In the genomic region with DNA sequence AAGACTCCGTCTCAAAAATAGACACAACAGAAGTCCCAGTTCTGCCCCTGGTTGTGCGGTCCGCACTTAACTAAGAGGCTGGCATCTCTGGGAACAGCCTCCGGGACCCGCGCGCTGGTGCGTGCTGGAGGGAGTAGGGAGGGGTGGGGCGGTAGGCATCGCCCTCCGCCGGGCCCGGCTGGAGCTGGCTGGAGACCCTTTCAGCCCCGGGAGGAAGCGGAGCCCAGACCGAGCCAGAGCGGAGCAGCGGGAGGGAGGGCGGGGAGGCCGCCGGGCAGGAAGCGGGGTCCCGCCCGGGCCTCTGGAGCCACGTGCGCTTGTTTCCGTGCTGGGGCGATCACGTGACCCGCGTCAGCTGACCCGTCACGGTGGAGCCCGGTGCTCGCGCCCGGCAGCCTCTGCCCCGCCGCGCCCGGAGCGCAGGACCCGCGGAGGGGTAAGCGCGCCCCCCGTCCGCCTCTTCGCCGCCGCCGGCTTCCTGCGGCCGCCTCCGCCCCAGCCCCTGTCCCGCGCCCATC, we compare ENCODE assay signal across 8 cellular contexts. TPM values are rescaled to one million over a fixed set of nuclear protein-coding genes. Genes with fewer than 3 reads are reported as not detected.
DNase-seq lines count a peak whose midpoint lies in the region; ATAC-seq and TF ChIP-seq lines count a peak whose summit lies in the region.

Gene WDR81 (plus strand): TSS at position 354 of the 518 bp plus-strand sequence. CDS start 256 bp downstream, outside the sequence.

- DNase-seq in DMS53 (lab: John Stamatoyannopoulos, UW) = peak; percentile 88
- DNase-seq in NAMALWA (ENCODE audit: low spot score) = peak; percentile 74
- peak; percentile 69 for DNase-seq in T1000 (lab: John Stamatoyannopoulos, UW)
- peak; percentile 57 to 93 for DNase-seq in ascending aorta (ENCODE audit: low spot score in 2 of 2)
- peak; percentile 95 to 98 (median 97) for DNase-seq in right cardiac atrium
- DNase-seq in pulmonary artery endothelial cell (ENCODE audit: low read depth, low spot score) = no peak
- peak; percentile 93 for DNase-seq in ureter (ENCODE audit: low spot score)

- WGBS in right cardiac atrium = under 1% methylated on average over 57 of the region's 57 CpGs

- no peak for TF ChIP-seq CTCF in ascending aorta (IDR thresholded peaks at IDR 0.05)

- H3K9me3 ChIP-seq in ascending aorta (no peaks in the 10 kb centered on the region), right cardiac atrium (ENCODE audit: control insufficient read depth, low read length) (no peaks in the 10 kb centered on the region)

- peak within 1 kb of the TSS; percentile 65 to 91 for H3K4me3 ChIP-seq in ascending aorta
- H3K4me3 ChIP-seq in right cardiac atrium (ENCODE audit: low read length) = peak within 1 kb of the TSS; percentile 74

- H3K36me3 ChIP-seq in ascending aorta = peaks cover 13 to 26% of the 10 kb centered on the region in 2 donors

- ATAC-seq in GM21786 (IDR thresholded peaks at IDR 0.05; ENCODE audit: unreplicated experiment) = peak; percentile 45
- ATAC-seq in right cardiac atrium = peak; percentile 84 to 89

- H3K4me1 ChIP-seq in ascending aorta = peaks cover 8 to 18% of the 10 kb centered on the region in 2 donors
- peaks cover 9% of the 10 kb centered on the region for H3K4me1 ChIP-seq in right cardiac atrium (ENCODE audit: control insufficient read depth, insufficient read depth, low read length)

- H3K27ac ChIP-seq in ascending aorta (peak within 1 kb of the TSS; percentile 82 to 84), right cardiac atrium (ENCODE audit: low read length) (peak within 1 kb of the TSS; percentile 95)

- H3K27me3 ChIP-seq in ascending aorta = no peaks in the 10 kb centered on the region
- H3K27me3 ChIP-seq in right cardiac atrium (ENCODE audit: control insufficient read depth, insufficient read depth) = no peaks in the 10 kb centered on the region

- intact Hi-C loops in ascending aorta (cut with DNase I) (loop anchor here (2.0 kb wide), 3 partner anchors 60 to 140 kb away; partner anchors contain the start of gene RPA1), right cardiac atrium (cut with DNase I) (loop anchor here in 2 of 4 donors (5.0 kb wide), 1 partner anchor 58 kb away; no protein-coding TSS in a partner anchor)

RNA-seq across cellular contexts. Expression of gene WDR81, which starts in this region (rescaled TPM):
- total RNA-seq in ascending aorta = 70.4 TPM
- 10 to 100 TPM in 3 of 4 donors, 1 to 10 TPM in 1; 9.2 to 11.2 (median 11.0) TPM for total RNA-seq in right cardiac atrium
- 10.2 TPM for polyA plus RNA-seq in right cardiac atrium
- 13.8 and 15.6 TPM in 2 replicates for total RNA-seq in pulmonary artery endothelial cell
- 29.5 TPM for total RNA-seq in ureter
